Comparison of ENCODE assay signal across 17 cellular contexts in genomic region chr7:13751771-13752170, GRCh38.
DNase-seq lines count a peak whose midpoint lies in the region; TF ChIP-seq lines count a peak whose summit lies in the region.
"Had no signal": no experiment of that assay in that cellular context is flagged by ENCODE, and none has a peak within 500 bp of the region (broad histone marks: within the 10 kb centered on the region; RNA-seq: fewer than 3 reads in every experiment).

No MANE protein-coding gene starts in this region.

- H3K36me3 ChIP-seq in Karpas-422 (ENCODE audit: insufficient read depth, low read length) (no peaks in the 10 kb centered on the region), neural progenitor cell (peaks cover 10% of the 10 kb centered on the region)
- H3K36me3 ChIP-seq: BLaER1 had no signal

- no peak overlapping the region for H3K27ac Mint-ChIP-seq in neural progenitor cell
- no peak overlapping the region for H3K27ac Mint-ChIP-seq in HFFc6
- H3K27ac Mint-ChIP-seq: CD14-positive monocyte; CD4-positive, alpha-beta memory T cell; H9; IgD-negative memory B cell had no signal

- H3K79me2 ChIP-seq in Karpas-422 (ENCODE audit: low read length) = no peaks in the 10 kb centered on the region
- peaks cover 19% of the 10 kb centered on the region for H3K79me2 ChIP-seq in neural progenitor cell (ENCODE audit: low read depth)

- H3K4me1 ChIP-seq in Karpas-422 (ENCODE audit: low read length) (peaks cover 4% of the 10 kb centered on the region; the same call in 1 of the 2 replicates), neural progenitor cell (peaks cover 29% of the 10 kb centered on the region)
- H3K4me1 ChIP-seq: BLaER1 had no signal

- H4K20me1 ChIP-seq in Karpas-422 (ENCODE audit: insufficient read depth, low read depth, low read length) = no peaks in the 10 kb centered on the region
- no peaks in the 10 kb centered on the region for H4K20me1 ChIP-seq in neural progenitor cell (ENCODE audit: low read depth)
- H4K20me1 ChIP-seq: BLaER1 had no signal

- H3K9me2 ChIP-seq in Karpas-422 (replicated peaks; ENCODE audit: insufficient read depth, low read length) = no peaks in the 10 kb centered on the region

- no peak overlapping the region for H3K4me2 ChIP-seq in Karpas-422 (ENCODE audit: low read depth, low read length, poor library complexity, severe bottlenecking)
- H3K4me2 ChIP-seq in neural progenitor cell = no peak overlapping the region
- H3K4me2 ChIP-seq: BLaER1 had no signal

- H3K27me3 Mint-ChIP-seq in neural progenitor cell (ENCODE audit: insufficient read depth, low read depth) (no peaks in the 10 kb centered on the region), HFFc6 (ENCODE audit: insufficient read depth) (no peaks in the 10 kb centered on the region)
- H3K27me3 Mint-ChIP-seq: IgD-negative memory B cell had no signal

- no peaks in the 10 kb centered on the region for H3K27me3 ChIP-seq in Karpas-422 (ENCODE audit: low read length)
- no peaks in the 10 kb centered on the region for H3K27me3 ChIP-seq in neural progenitor cell
- H3K27me3 ChIP-seq: BLaER1 had no signal

- H3K27ac ChIP-seq in Karpas-422 (ENCODE audit: low read length) (no peak overlapping the region), neural progenitor cell (no peak overlapping the region)
- H3K27ac ChIP-seq: BLaER1 had no signal

- H3K9me3 ChIP-seq in Karpas-422 (ENCODE audit: low read length) (no peaks in the 10 kb centered on the region), neural progenitor cell (ENCODE audit: low read depth) (no peaks in the 10 kb centered on the region)
- H3K9me3 ChIP-seq: BLaER1 had no signal

- no peak for TF ChIP-seq CTCF in neural progenitor cell (IDR thresholded peaks at IDR 0.05)
- no peak for TF ChIP-seq CTCF in HFFc6 (IDR thresholded peaks at IDR 0.05)

- no peak overlapping the region for H3K4me3 Mint-ChIP-seq in neural progenitor cell
- no peak overlapping the region for H3K4me3 Mint-ChIP-seq in HFFc6
- H3K4me3 Mint-ChIP-seq: CD14-positive monocyte; CD4-positive, alpha-beta memory T cell; H9; IgD-negative memory B cell had no signal

- H3F3A ChIP-seq in neural progenitor cell (ENCODE audit: low read depth) = peaks cover 19% of the 10 kb centered on the region

- H3K9ac ChIP-seq in Karpas-422 (ENCODE audit: low read length) (no peak overlapping the region), neural progenitor cell (no peak overlapping the region)
- H3K9ac ChIP-seq: BLaER1 had no signal

- H3K4me1 Mint-ChIP-seq in neural progenitor cell (peaks cover 29% of the 10 kb centered on the region), HFFc6 (ENCODE audit: low read depth) (no peaks in the 10 kb centered on the region)
- H3K4me1 Mint-ChIP-seq: CD14-positive monocyte, IgD-negative memory B cell had no signal

- no peaks in the 10 kb centered on the region for H3K9me3 Mint-ChIP-seq in neural progenitor cell
- no peaks in the 10 kb centered on the region for H3K9me3 Mint-ChIP-seq in HFFc6

- H3K36me3 Mint-ChIP-seq in neural progenitor cell (no peaks in the 10 kb centered on the region), HFFc6 (ENCODE audit: low read depth) (no peaks in the 10 kb centered on the region)
- H3K36me3 Mint-ChIP-seq: CD14-positive monocyte; CD4-positive, alpha-beta memory T cell; IgD-negative memory B cell had no signal

- DNase-seq in COR-L47 (lab: John Stamatoyannopoulos, UW) = peak; percentile 4
- DNase-seq in Karpas-422 = no peak
- peak; percentile 92 for DNase-seq in cerebellar cortex (ENCODE audit: low spot score)
- DNase-seq in neural progenitor cell (ENCODE audit: low spot score) = no peak
- no peak for DNase-seq in stimulated activated CD4-positive, alpha-beta T cell treated with anti-CD3 and anti-CD28 coated beads, Interleukin-4, amount 100 ng/mL, for 24 hours
- DNase-seq in activated T-cell treated with anti-CD3 and anti-CD28 coated beads for 4 hours = no peak
- DNase-seq in HFFc6 = no peak
- DNase-seq: 8988T; Calu3; CD4-positive, alpha-beta memory T cell; DMS79 treated with DMSO at 0.1 percent for 48 hours; GOT3; H9 had no signal

- 0 out of 2 replicates have a peak overlapping the region, but pooled peaks have one; percentile 49 for H2AFZ ChIP-seq in Karpas-422 (ENCODE audit: low read length)
- peak overlapping the region; percentile 55 for H2AFZ ChIP-seq in neural progenitor cell (replicated peaks)

- no peak overlapping the region for H3K4me3 ChIP-seq in Karpas-422 (ENCODE audit: low read length)
- no peak overlapping the region for H3K4me3 ChIP-seq in neural progenitor cell
- H3K4me3 ChIP-seq: BLaER1, GM12878 had no signal

Comparison
In these comparisons a context has a peak if more than half of its experiments do, and no peak if none do; other contexts are left out.
1. DNase-seq: peak in COR-L47 (single experiment) and cerebellar cortex (single experiment); none in Karpas-422 (single experiment), neural progenitor cell (single experiment), stimulated activated CD4-positive, alpha-beta T cell treated with anti-CD3 and anti-CD28 coated beads, Interleukin-4, amount 100 ng/mL, for 24 hours (single experiment), activated T-cell treated with anti-CD3 and anti-CD28 coated beads for 4 hours (single experiment) and HFFc6 (single experiment).